ENCODE assay signal across 8 cellular contexts in the genomic region with DNA sequence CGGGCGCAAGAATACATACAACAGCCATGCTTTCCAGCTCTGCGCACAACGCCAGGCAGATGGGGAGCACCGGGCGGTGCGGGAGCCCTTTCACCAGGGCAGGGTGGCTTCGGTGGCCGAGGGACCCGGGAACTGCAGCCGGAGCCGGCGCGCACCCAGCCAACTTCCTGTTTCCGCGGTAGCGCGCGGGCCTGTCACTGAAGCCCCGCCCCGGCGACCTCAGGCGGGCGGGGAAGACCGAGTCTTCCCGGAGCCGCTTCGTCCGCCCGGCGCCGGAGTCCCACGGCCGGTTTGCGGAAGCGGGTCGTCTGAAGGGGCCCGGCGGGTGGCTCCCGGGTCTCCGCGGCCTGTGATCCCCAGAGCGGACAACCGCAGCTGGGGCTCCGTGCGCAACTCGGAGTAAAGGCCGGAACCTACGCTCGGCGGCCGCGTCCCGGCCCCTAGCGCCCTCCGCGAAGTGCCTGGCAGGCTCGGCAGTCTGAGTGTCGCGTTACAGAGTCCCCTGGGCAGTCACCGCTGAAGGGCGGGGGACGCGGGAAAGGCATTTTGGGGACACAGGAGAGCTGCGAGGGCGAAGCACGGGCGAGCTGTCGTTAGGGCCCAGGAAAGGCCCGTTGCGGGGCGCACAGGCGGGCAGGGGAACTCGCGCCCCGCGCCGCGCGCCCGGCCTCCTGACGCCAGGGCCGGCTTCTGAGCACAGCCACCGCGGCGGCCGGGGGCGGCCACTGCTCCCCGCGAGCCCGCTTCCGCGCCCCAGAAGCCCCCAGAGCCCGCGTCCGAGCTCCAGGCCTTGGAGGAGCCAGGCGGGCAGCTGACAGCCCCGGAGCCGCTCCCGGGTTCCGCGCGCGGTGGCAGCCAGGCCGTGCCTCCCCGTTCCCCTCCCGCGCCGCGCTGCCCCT. TPM values are rescaled to one million over a fixed set of nuclear protein-coding genes. Genes with fewer than 3 reads are reported as not detected.
DNase-seq lines count a peak whose midpoint lies in the region; ATAC-seq and TF ChIP-seq lines count a peak whose summit lies in the region.

A gene with protein sequence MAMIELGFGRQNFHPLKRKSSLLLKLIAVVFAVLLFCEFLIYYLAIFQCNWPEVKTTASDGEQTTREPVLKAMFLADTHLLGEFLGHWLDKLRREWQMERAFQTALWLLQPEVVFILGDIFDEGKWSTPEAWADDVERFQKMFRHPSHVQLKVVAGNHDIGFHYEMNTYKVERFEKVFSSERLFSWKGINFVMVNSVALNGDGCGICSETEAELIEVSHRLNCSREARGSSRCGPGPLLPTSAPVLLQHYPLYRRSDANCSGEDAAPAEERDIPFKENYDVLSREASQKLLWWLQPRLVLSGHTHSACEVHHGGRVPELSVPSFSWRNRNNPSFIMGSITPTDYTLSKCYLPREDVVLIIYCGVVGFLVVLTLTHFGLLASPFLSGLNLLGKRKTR (minus strand): TSS at position 136 of the 899 bp plus-strand sequence. CDS start 11,053 bp downstream, outside the sequence.

- H3K4me3 Mint-ChIP-seq in activated T-helper 2 cell treated with anti-CD3 and anti-CD28 coated beads, Interferon-gamma antibody, Interleukin-2, Interleukin-4, amounts not matched to agents 10 μg/mL and 5 μg/mL and 100 μg/mL, durations not matched to agents 14 hours and 24 hours and 36 hours (ENCODE audit: low read depth), result peak within 1 kb of the TSS; percentile 90
- peak within 1 kb of the TSS; percentile 91 to 96 (median 91) for H3K4me3 Mint-ChIP-seq in nephron
- peak within 1 kb of the TSS; percentile 93 for H3K4me3 Mint-ChIP-seq in stimulated activated naive CD8-positive, alpha-beta T cell treated with anti-CD3 and anti-CD28 coated beads, Interleukin-15, Interleukin-2, amounts not matched to agents 100 ng/mL and 50 ng/mL, for 24 hours

- H3K27ac ChIP-seq in DND-41 (ENCODE audit: low read length), result peak within 1 kb of the TSS; percentile 83
- H3K27ac ChIP-seq in KOPT-K1 (ENCODE audit: low read depth, low read length, poor library complexity, severe bottlenecking), result peak within 1 kb of the TSS; percentile 72
- H3K27ac ChIP-seq in RWPE2 (ENCODE audit: poor library complexity, severe bottlenecking), result peak within 1 kb of the TSS; percentile 62

- no peaks in the 10 kb centered on the region for H3K9me3 Mint-ChIP-seq in activated T-helper 2 cell treated with anti-CD3 and anti-CD28 coated beads, Interferon-gamma antibody, Interleukin-2, Interleukin-4, amounts not matched to agents 10 μg/mL and 5 μg/mL and 100 μg/mL, durations not matched to agents 14 hours and 24 hours and 36 hours
- H3K9me3 Mint-ChIP-seq in nephron, result no peaks in the 10 kb centered on the region
- H3K9me3 Mint-ChIP-seq in stimulated activated naive CD8-positive, alpha-beta T cell treated with anti-CD3 and anti-CD28 coated beads, Interleukin-15, Interleukin-2, amounts not matched to agents 100 ng/mL and 50 ng/mL, for 24 hours, result no peaks in the 10 kb centered on the region

- H3K4me3 ChIP-seq in DND-41 (ENCODE audit: low read depth in 1 of 2, low read length in 2 of 2), result peak within 1 kb of the TSS; percentile 48 to 71
- H3K4me3 ChIP-seq in RWPE2 (ENCODE audit: severe bottlenecking), result peak within 1 kb of the TSS; percentile 60

- peak within 1 kb of the TSS; percentile 80 for H3K4me2 ChIP-seq in DND-41 (ENCODE audit: insufficient read depth, low read length)

- peak within 1 kb of the TSS; percentile 79 for H2AFZ ChIP-seq in DND-41 (ENCODE audit: low read depth, low read length)

- H3K9me3 ChIP-seq in DND-41 (ENCODE audit: insufficient read depth, low read length, severe bottlenecking) (no peaks in the 10 kb centered on the region), KOPT-K1 (ENCODE audit: insufficient read depth, low read length, poor library complexity, severe bottlenecking) (no peaks in the 10 kb centered on the region), RWPE2 (ENCODE audit: severe bottlenecking) (no peaks in the 10 kb centered on the region)

- intact Hi-C loops in activated T-helper 2 cell treated with anti-CD3 and anti-CD28 coated beads, Interferon-gamma antibody, Interleukin-2, Interleukin-4, amounts not matched to agents 10 μg/mL and 5 μg/mL and 100 μg/mL, durations not matched to agents 14 hours and 24 hours and 36 hours (cut with micrococcal nuclease), result loop anchor here (1.0 to 2.0 kb wide), 4 partner anchors 21 to 73 kb away; a partner anchor contains a TSS

- H3K36me3 Mint-ChIP-seq in activated T-helper 2 cell treated with anti-CD3 and anti-CD28 coated beads, Interferon-gamma antibody, Interleukin-2, Interleukin-4, amounts not matched to agents 10 μg/mL and 5 μg/mL and 100 μg/mL, durations not matched to agents 14 hours and 24 hours and 36 hours (ENCODE audit: low read depth), result peaks cover 27% of the 10 kb centered on the region
- H3K36me3 Mint-ChIP-seq in nephron (ENCODE audit: low read depth), result no peaks in the 10 kb centered on the region
- peaks cover 15% of the 10 kb centered on the region for H3K36me3 Mint-ChIP-seq in stimulated activated naive CD8-positive, alpha-beta T cell treated with anti-CD3 and anti-CD28 coated beads, Interleukin-15, Interleukin-2, amounts not matched to agents 100 ng/mL and 50 ng/mL, for 24 hours (ENCODE audit: low read depth)

- H3K27ac Mint-ChIP-seq in activated T-helper 2 cell treated with anti-CD3 and anti-CD28 coated beads, Interferon-gamma antibody, Interleukin-2, Interleukin-4, amounts not matched to agents 10 μg/mL and 5 μg/mL and 100 μg/mL, durations not matched to agents 14 hours and 24 hours and 36 hours, result peak within 1 kb of the TSS; percentile 87
- H3K27ac Mint-ChIP-seq in nephron, result peak within 1 kb of the TSS; percentile 95 to 99 (median 97)
- H3K27ac Mint-ChIP-seq in stimulated activated naive CD8-positive, alpha-beta T cell treated with anti-CD3 and anti-CD28 coated beads, Interleukin-15, Interleukin-2, amounts not matched to agents 100 ng/mL and 50 ng/mL, for 24 hours, result peak within 1 kb of the TSS; percentile 91

- peaks cover 19% of the 10 kb centered on the region for H3K79me2 ChIP-seq in DND-41 (ENCODE audit: insufficient read depth, low read length)

- H4K20me1 ChIP-seq in DND-41 (ENCODE audit: insufficient read depth, low read length), result no peaks in the 10 kb centered on the region

- TF ChIP-seq CTCF in DND-41 (IDR thresholded peaks at IDR 0.05; ENCODE audit: borderline replicate concordance, extremely low read depth, low read length, poor library complexity, severe bottlenecking) (peak; percentile 4), RWPE2 (IDR thresholded peaks at IDR 0.05; ENCODE audit: poor library complexity, severe bottlenecking) (no peak), nephron (IDR thresholded peaks at IDR 0.05; ENCODE audit: unreplicated experiment in 3 of 3) (no peak)

- H3K4me1 ChIP-seq in DND-41 (ENCODE audit: insufficient read depth, low read length) (peaks cover 20% of the 10 kb centered on the region), RWPE2 (ENCODE audit: insufficient read depth, poor library complexity, severe bottlenecking) (peaks cover 9% of the 10 kb centered on the region)

- peak within 1 kb of the TSS; percentile 96 for H3K9ac ChIP-seq in DND-41 (ENCODE audit: low read depth, low read length)

- peaks cover 22% of the 10 kb centered on the region for H3K4me1 Mint-ChIP-seq in activated T-helper 2 cell treated with anti-CD3 and anti-CD28 coated beads, Interferon-gamma antibody, Interleukin-2, Interleukin-4, amounts not matched to agents 10 μg/mL and 5 μg/mL and 100 μg/mL, durations not matched to agents 14 hours and 24 hours and 36 hours (ENCODE audit: low read depth)
- peaks cover 7% of the 10 kb centered on the region for H3K4me1 Mint-ChIP-seq in nephron
- peaks cover 20% of the 10 kb centered on the region for H3K4me1 Mint-ChIP-seq in stimulated activated naive CD8-positive, alpha-beta T cell treated with anti-CD3 and anti-CD28 coated beads, Interleukin-15, Interleukin-2, amounts not matched to agents 100 ng/mL and 50 ng/mL, for 24 hours (ENCODE audit: low read depth)

- ATAC-seq in DND-41 (ENCODE audit: insufficient read depth, low read depth) (peak; percentile 91), GM21737 (IDR thresholded peaks at IDR 0.05; ENCODE audit: unreplicated experiment) (peak; percentile 81), RWPE2 (ENCODE audit: low read depth) (peak; percentile 79)

- H3K27me3 ChIP-seq in DND-41 (ENCODE audit: insufficient read depth, low read length, poor library complexity), result no peaks in the 10 kb centered on the region
- H3K27me3 ChIP-seq in RWPE2 (ENCODE audit: insufficient read depth, poor library complexity, severe bottlenecking), result no peaks in the 10 kb centered on the region

- H3K27me3 Mint-ChIP-seq in activated T-helper 2 cell treated with anti-CD3 and anti-CD28 coated beads, Interferon-gamma antibody, Interleukin-2, Interleukin-4, amounts not matched to agents 10 μg/mL and 5 μg/mL and 100 μg/mL, durations not matched to agents 14 hours and 24 hours and 36 hours (ENCODE audit: low read depth), result no peaks in the 10 kb centered on the region
- H3K27me3 Mint-ChIP-seq in nephron (ENCODE audit: low read depth), result no peaks in the 10 kb centered on the region
- H3K27me3 Mint-ChIP-seq in stimulated activated naive CD8-positive, alpha-beta T cell treated with anti-CD3 and anti-CD28 coated beads, Interleukin-15, Interleukin-2, amounts not matched to agents 100 ng/mL and 50 ng/mL, for 24 hours, result no peaks in the 10 kb centered on the region

- DNase-seq in DND-41 (peak; percentile 89), RWPE2 (ENCODE audit: low spot score) (peak; percentile 79), fibroblast of peridontal ligament (ENCODE audit: extremely low read depth) (peak; percentile 74)
- peak; percentile 86 for DNase-seq in activated T-helper 2 cell treated with anti-CD3 and anti-CD28 coated beads, Interferon-gamma antibody, Interleukin-2, Interleukin-4, amounts not matched to agents 10 μg/mL and 5 μg/mL and 100 μg/mL, durations not matched to agents 14 hours and 24 hours and 36 hours (ENCODE audit: low spot score)

- H3K36me3 ChIP-seq in DND-41 (ENCODE audit: insufficient read depth, low read length), result peaks cover 16% of the 10 kb centered on the region
- peaks cover 9% of the 10 kb centered on the region; the same call in 1 of the 2 replicates for H3K36me3 ChIP-seq in KOPT-K1 (ENCODE audit: insufficient read depth, low read length)
- peaks cover 6% of the 10 kb centered on the region for H3K36me3 ChIP-seq in RWPE2 (ENCODE audit: low read depth)

RNA-seq across cellular contexts. Expression of the gene that starts here (rescaled TPM):
- 37.5 and 40.6 TPM in 2 replicates for total RNA-seq in activated T-helper 2 cell treated with anti-CD3 and anti-CD28 coated beads, Interferon-gamma antibody, Interleukin-2, Interleukin-4, amounts not matched to agents 10 μg/mL and 5 μg/mL and 100 μg/mL, durations not matched to agents 14 hours and 24 hours and 36 hours

Comparison
In these comparisons a context has a peak if more than half of its experiments do, and no peak if none do; other contexts are left out.
1. Peak in every context shown above with its lines: DNase-seq, ATAC-seq, H3K4me3 ChIP-seq and H3K27ac ChIP-seq.